17 cellular contexts compared by ENCODE assay signal in the genomic region with DNA sequence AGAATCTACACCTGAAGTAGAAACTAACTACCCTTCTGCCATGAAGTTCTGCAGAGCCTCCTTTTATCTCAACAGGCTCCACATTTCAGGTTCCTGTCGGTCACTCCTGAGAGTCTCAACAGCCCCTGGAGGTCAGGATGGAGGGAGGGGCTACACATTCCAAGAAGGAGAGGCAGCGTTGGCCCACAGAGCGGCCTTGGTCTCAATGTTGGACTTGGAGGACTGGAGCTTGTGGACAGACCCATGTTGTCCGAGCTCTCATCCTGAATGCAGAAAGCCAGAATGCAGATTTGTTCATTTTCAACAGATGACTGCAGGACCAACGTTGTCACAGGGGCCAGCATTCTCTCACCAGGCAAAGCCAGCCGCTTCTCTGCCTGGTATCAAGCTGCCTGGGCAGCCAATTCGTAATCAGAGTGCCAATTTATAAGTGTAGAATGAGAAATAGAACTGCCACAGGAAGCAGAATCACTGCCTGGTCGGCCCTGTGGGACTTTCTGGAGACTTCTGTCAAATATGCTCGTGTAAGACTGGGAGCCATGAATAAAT.
"Had no signal": no experiment of that assay in that cellular context is flagged by ENCODE, and none has a peak within 500 bp of the region (broad histone marks: within the 10 kb centered on the region; RNA-seq: fewer than 3 reads in every experiment).

No MANE protein-coding gene starts in this region.

- H3K27me3 Mint-ChIP-seq: activated naive CD8-positive, alpha-beta T cell treated with anti-CD3 and anti-CD28 coated beads, Interleukin-2, amount 10 ng/mL, durations not matched to agents 7 days and 5 days; memory B cell; naive B cell had no signal

- H3K4me3 Mint-ChIP-seq: activated naive CD8-positive, alpha-beta T cell treated with anti-CD3 and anti-CD28 coated beads, Interleukin-2, amount 10 ng/mL, durations not matched to agents 7 days and 5 days; activated T-helper 1 cell treated with anti-CD3 and anti-CD28 coated beads, Interleukin-12 subunit alpha, Interleukin-12 subunit beta, Interleukin-2, Interleukin-4 antibody, amounts not matched to agents 30 ng/mL and 10 ng/mL and 1 ng/mL, durations not matched to agents 14 hours and 24 hours and 36 hours; memory B cell; T-helper 2 cell treated with Interferon-gamma antibody and Interleukin-4, amounts not matched to agents 5 μg/mL and 100 μg/mL, for 36 hours had no signal

- H3K36me3 Mint-ChIP-seq: activated naive CD8-positive, alpha-beta T cell treated with anti-CD3 and anti-CD28 coated beads, Interleukin-2, amount 10 ng/mL, durations not matched to agents 7 days and 5 days; naive B cell had no signal

- ATAC-seq: foreskin keratinocyte, mucosa of descending colon had no signal

- H3K9me3 Mint-ChIP-seq: activated naive CD8-positive, alpha-beta T cell treated with anti-CD3 and anti-CD28 coated beads, Interleukin-2, amount 10 ng/mL, durations not matched to agents 7 days and 5 days; activated T-helper 1 cell treated with anti-CD3 and anti-CD28 coated beads, Interleukin-12 subunit alpha, Interleukin-12 subunit beta, Interleukin-2, Interleukin-4 antibody, amounts not matched to agents 30 ng/mL and 10 ng/mL and 1 ng/mL, durations not matched to agents 14 hours and 24 hours and 36 hours; memory B cell; T-helper 2 cell treated with Interferon-gamma antibody and Interleukin-4, amounts not matched to agents 5 μg/mL and 100 μg/mL, for 36 hours had no signal

- H3K27ac Mint-ChIP-seq: activated naive CD8-positive, alpha-beta T cell treated with anti-CD3 and anti-CD28 coated beads, Interleukin-2, amount 10 ng/mL, durations not matched to agents 7 days and 5 days; activated T-helper 1 cell treated with anti-CD3 and anti-CD28 coated beads, Interleukin-12 subunit alpha, Interleukin-12 subunit beta, Interleukin-2, Interleukin-4 antibody, amounts not matched to agents 30 ng/mL and 10 ng/mL and 1 ng/mL, durations not matched to agents 14 hours and 24 hours and 36 hours; memory B cell; T-helper 2 cell treated with Interferon-gamma antibody and Interleukin-4, amounts not matched to agents 5 μg/mL and 100 μg/mL, for 36 hours had no signal

- H3K27ac ChIP-seq: colonic mucosa, foreskin keratinocyte, left ventricle myocardium inferior, ovary, spleen, thyroid gland had no signal

- DNase-seq: activated CD4-positive, alpha-beta T cell treated with anti-CD3 and anti-CD28 coated beads, Interleukin-2, amount 50 U/mL, for 4 hours; activated naive CD4-positive, alpha-beta T cell treated with Interleukin-2 at 50 U/mL for 16 hours; activated naive CD8-positive, alpha-beta T cell treated with anti-CD3 and anti-CD28 coated beads, Interleukin-2, amount 10 ng/mL, durations not matched to agents 7 days and 5 days; amygdala; colonic mucosa; foreskin keratinocyte; glutamatergic neuron; left ventricle myocardium inferior; mucosa of descending colon; naive B cell; ovary; spleen; stimulated activated naive CD4-positive, alpha-beta T cell; thyroid gland had no signal
